Comparison of ENCODE assay signal across 8 cellular contexts in the genomic region with DNA sequence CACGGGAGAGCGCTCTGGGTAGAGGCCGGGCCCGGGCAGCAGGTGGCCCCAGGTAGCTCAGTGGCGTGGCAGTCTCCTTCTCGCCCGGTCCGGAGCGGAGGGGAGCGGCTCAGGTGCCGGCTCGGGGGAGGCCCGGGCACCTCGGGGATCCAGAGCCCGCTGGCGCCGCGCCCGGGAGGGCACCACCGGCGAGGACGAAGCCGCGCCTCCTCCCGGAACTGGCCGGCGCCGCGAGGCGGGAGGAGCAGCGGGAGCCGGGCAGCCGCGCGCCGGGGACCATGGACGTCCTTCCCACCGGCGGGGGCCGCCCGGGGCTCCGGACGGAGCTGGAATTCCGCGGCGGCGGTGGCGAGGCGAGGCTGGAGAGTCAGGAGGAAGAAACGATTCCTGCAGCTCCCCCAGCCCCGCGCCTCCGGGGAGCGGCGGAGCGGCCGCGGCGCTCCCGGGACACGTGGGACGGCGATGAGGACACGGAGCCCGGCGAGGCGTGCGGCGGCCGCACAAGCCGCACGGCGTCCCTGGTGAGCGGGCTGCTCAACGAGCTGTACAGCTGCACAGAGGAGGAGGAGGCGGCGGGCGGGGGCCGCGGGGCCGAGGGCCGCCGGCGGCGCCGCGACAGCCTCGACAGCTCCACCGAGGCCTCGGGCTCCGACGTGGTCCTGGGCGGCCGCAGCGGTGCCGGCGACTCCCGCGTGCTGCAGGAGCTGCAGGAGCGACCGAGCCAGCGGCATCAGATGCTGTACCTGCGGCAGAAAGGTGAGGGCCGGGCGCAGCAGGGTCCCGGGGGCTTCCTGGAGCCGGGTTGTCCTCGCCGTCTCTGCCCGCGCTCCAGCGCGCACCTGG. TPM values are rescaled to one million over a fixed set of nuclear protein-coding genes. Genes with fewer than 3 reads are reported as not detected.
A peak's percentile ranks its signal among the peaks of the same experiment; 100 is the strongest.
DNase-seq lines count a peak whose midpoint lies in the region; ATAC-seq and TF ChIP-seq lines count a peak whose summit lies in the region.

No MANE protein-coding gene starts in this region.

- H3K27ac ChIP-seq in aorta (ENCODE audit: low read depth in 1 of 2, low read length in 2 of 2), result no peak overlapping the region

- no peaks in the 10 kb centered on the region for H3K36me3 ChIP-seq in aorta (ENCODE audit: control insufficient read depth in 1 of 2, insufficient read depth in 2 of 2, low read length in 1 of 2)

- 1% methylated on average over 96 to 113 of the region's 113 CpGs for WGBS in aorta, 2 donors

- ATAC-seq in activated B cell treated with CpG ODN at 0.5 μM for 24 hours (ENCODE audit: low read depth) (peak; percentile 78), aorta (ENCODE audit: low FRiP score) (peak; percentile 73), GM21576 (IDR thresholded peaks at IDR 0.05; ENCODE audit: unreplicated experiment) (no peak)

- peak overlapping the region; percentile 45 to 56 for H3K4me3 ChIP-seq in aorta (ENCODE audit: low read length in 2 of 2)

- no peak for TF ChIP-seq CTCF in activated B cell treated with CpG ODN at 0.5 μM for 24 hours (IDR thresholded peaks at IDR 0.05)

- no peaks in the 10 kb centered on the region for H3K9me3 ChIP-seq in aorta (ENCODE audit: control insufficient read depth, low read length)

- intact Hi-C loops in activated B cell treated with CpG ODN at 0.5 μM for 24 hours (cut with micrococcal nuclease) (loop anchor here (1.0 kb wide), 1 partner anchor 21 kb away; a partner anchor contains a TSS), aorta (cut with DNase I) (no loop called here)

- H3K4me1 Mint-ChIP-seq in activated B cell treated with CpG ODN at 0.5 μM for 24 hours, result peaks cover 23% of the 10 kb centered on the region

- H3K27me3 ChIP-seq in aorta (ENCODE audit: control insufficient read depth in 1 of 2, insufficient read depth in 2 of 2, low read length in 1 of 2), result no peaks in the 10 kb centered on the region

- POLR2A ChIA-PET in activated B cell treated with CpG ODN at 0.5 μM for 24 hours (lab: Charles Lee), result interaction anchor here (0.8 to 1.3 kb wide), 2 partner anchors 15 to 21 kb away, joined by 3 to 4 read pairs; a partner anchor contains a TSS

- H3K9me3 Mint-ChIP-seq in activated B cell treated with CpG ODN at 0.5 μM for 24 hours, result peaks cover 16% of the 10 kb centered on the region

- TF ChIP-seq POLR2A in erythroblast (IDR thresholded peaks at IDR 0.05; ENCODE audit: low read length), result no peak

- peaks cover 0 to 2% of the 10 kb centered on the region in 2 donors for H3K4me1 ChIP-seq in aorta (ENCODE audit: control insufficient read depth in 1 of 2, insufficient read depth in 2 of 2, low read length in 2 of 2)

- peaks cover 6% of the 10 kb centered on the region for H3K36me3 Mint-ChIP-seq in activated B cell treated with CpG ODN at 0.5 μM for 24 hours (ENCODE audit: low read depth)

- peaks cover 50% of the 10 kb centered on the region for H3K27me3 Mint-ChIP-seq in activated B cell treated with CpG ODN at 0.5 μM for 24 hours

- no peak overlapping the region for H3K27ac Mint-ChIP-seq in activated B cell treated with CpG ODN at 0.5 μM for 24 hours

- CTCF ChIA-PET in activated B cell treated with CpG ODN at 0.5 μM for 24 hours (lab: Charles Lee), result interaction anchor here (0.9 to 2.5 kb wide), 3 partner anchors 16 to 232 kb away, joined by 3 to 8 read pairs (median 4); no protein-coding TSS in a partner anchor

- H3K4me3 Mint-ChIP-seq in activated B cell treated with CpG ODN at 0.5 μM for 24 hours, result peak overlapping the region; percentile 89

- peak; percentile 21 to 39 for DNase-seq in NCI-H524 (lab: John Stamatoyannopoulos, UW)
- no peak for DNase-seq in NCI-H524 treated with DMSO at 0.1 percent for 48 hours (lab: John Stamatoyannopoulos, UW)
- peak; percentile 68 for DNase-seq in HuH-7.5 (ENCODE audit: low spot score)
- peak; percentile 41 for DNase-seq in activated B cell treated with CpG ODN at 0.5 μM for 24 hours
- DNase-seq in erythroblast (lab: John Stamatoyannopoulos, UW), result peak; percentile 13 to 23
- peak; percentile 11 for DNase-seq in myocyte (ENCODE audit: low read depth)
- DNase-seq in aorta, result peak; percentile 60 to 81

RNA-seq across cellular contexts. Expression of a gene that starts 21.5 kb away (rescaled TPM):
- total RNA-seq in activated B cell treated with CpG ODN at 0.5 μM for 24 hours (16.3 and 17.7 TPM in 2 replicates), myocyte (187 and 201 TPM in 2 replicates), aorta (100 to 1,000 TPM; 120 to 152 TPM)
- polyA plus RNA-seq in myocyte (2012), result 134 TPM
- 10 to 100 TPM; 29.6 to 36.4 TPM for polyA plus RNA-seq in aorta

RNA-seq across cellular contexts. Expression of a gene that starts 43.7 kb away (rescaled TPM):
- 0.13 and 0.32 TPM in 2 replicates for total RNA-seq in activated B cell treated with CpG ODN at 0.5 μM for 24 hours
- total RNA-seq in myocyte, result 0.16 and 0.35 TPM in 2 replicates
- polyA plus RNA-seq in myocyte (2012), result 0.55 TPM
- 1 to 10 TPM; 4.1 to 9.7 TPM for total RNA-seq in aorta
- polyA plus RNA-seq in aorta, result 1 to 10 TPM in 1 of 2 donors, under 1 TPM in 1; 0.18 to 1.9 TPM
